ENCODE assay signal across 11 cellular contexts in the genomic region with DNA sequence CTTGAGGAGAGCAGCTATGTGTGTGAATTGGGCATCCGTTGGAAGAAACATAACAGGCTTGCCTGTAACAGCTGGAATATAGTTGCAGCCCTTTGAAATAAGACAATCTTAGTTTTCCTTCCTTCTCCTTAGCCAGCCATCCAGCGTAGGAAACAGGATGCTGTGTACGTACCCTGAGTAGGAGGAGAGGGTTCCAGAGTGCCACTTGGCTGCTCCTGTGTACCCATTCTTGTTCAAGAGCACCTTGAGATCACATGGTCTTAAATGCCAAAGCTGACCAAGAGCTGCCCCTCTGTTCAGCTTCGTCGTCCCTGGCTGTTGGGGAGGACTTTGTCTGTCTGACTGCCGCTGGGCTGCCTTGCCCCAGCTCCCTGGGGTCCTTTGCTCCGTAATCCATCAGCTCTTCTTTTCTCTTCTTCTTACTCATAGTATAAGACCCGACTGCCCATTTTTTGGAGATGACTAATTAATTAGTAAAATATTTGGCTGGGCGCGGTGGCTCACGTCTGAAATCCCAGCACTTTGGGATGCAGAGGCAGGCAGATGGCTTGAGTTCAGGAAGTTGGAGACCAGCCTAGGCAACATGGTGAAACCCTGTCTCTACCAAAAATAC. TPM values are rescaled to one million over a fixed set of nuclear protein-coding genes. Genes with fewer than 3 reads are reported as not detected.
DNase-seq lines count a peak whose midpoint lies in the region; ATAC-seq, FAIRE-seq and TF ChIP-seq lines count a peak whose summit lies in the region.
"Had no signal": no experiment of that assay in that cellular context is flagged by ENCODE, and none has a peak within 500 bp of the region (broad histone marks: within the 10 kb centered on the region; RNA-seq: fewer than 3 reads in every experiment).

No MANE protein-coding gene starts in this region.

- H3K27me3 Mint-ChIP-seq in activated B cell treated with CpG ODN at 0.5 μM for 24 hours, result no peaks in the 10 kb centered on the region
- H3K27me3 Mint-ChIP-seq in memory B cell, result no peaks in the 10 kb centered on the region

- peaks cover 87% of the 10 kb centered on the region for H3K4me1 Mint-ChIP-seq in activated B cell treated with CpG ODN at 0.5 μM for 24 hours
- H3K4me1 Mint-ChIP-seq in memory B cell, result peaks cover 67% of the 10 kb centered on the region

- H3K27me3 ChIP-seq in HepG2 (ENCODE audit: control insufficient read depth in 1 of 2, insufficient read depth in 2 of 2, low read length in 2 of 2), result no peaks in the 10 kb centered on the region
- H3K27me3 ChIP-seq in right lobe of liver, result no peaks in the 10 kb centered on the region
- H3K27me3 ChIP-seq in uterus, result no peaks in the 10 kb centered on the region
- H3K27me3 ChIP-seq in tibial nerve, result no peaks in the 10 kb centered on the region

- H3K36me3 ChIP-seq in HepG2 (replicated peaks in 1 of 2; ENCODE audit: control insufficient read depth in 1 of 2, insufficient read depth in 2 of 2, low read length in 2 of 2) (peaks cover 3% of the 10 kb centered on the region in 2 experiments; a peak in 4 of 5 replicates), right lobe of liver (no peaks in the 10 kb centered on the region), uterus (no peaks in the 10 kb centered on the region), tibial nerve (no peaks in the 10 kb centered on the region)

- H3K27ac Mint-ChIP-seq in activated B cell treated with CpG ODN at 0.5 μM for 24 hours (peak overlapping the region; percentile 92), memory B cell (peak overlapping the region; percentile 94)

- in situ Hi-C loops in HepG2 (cut with HindIII; ENCODE audit: extremely low pct_ligation_motif_present, low pct_unique_long_range_greater_than_20kb), result no loop called here

- H3K4me3 Mint-ChIP-seq in activated B cell treated with CpG ODN at 0.5 μM for 24 hours (peak overlapping the region; percentile 74), memory B cell (peak overlapping the region; percentile 77)

- TF ChIP-seq EP300 in HepG2 (IDR thresholded peaks at IDR 0.05; ENCODE audit: low read depth in 2 of 2, low read length in 2 of 2), result no peak
- TF ChIP-seq EP300 in HepG2 (CRISPR knock-in tag; IDR thresholded peaks at IDR 0.05; ENCODE audit: borderline replicate concordance), result no peak
- no peak for TF ChIP-seq EP300 in tibial nerve (IDR thresholded peaks at IDR 0.05)

- no peak for ATAC-seq in HepG2
- ATAC-seq in right lobe of liver, result no peak
- ATAC-seq in activated B cell treated with CpG ODN at 0.5 μM for 24 hours (ENCODE audit: low read depth), result no peak
- ATAC-seq in memory B cell (ENCODE audit: low read depth), result no peak
- ATAC-seq in GM21576 (IDR thresholded peaks at IDR 0.05; ENCODE audit: unreplicated experiment), result no peak

- CTCF ChIA-PET in HepG2 (lab: Yijun Ruan, JAX; ENCODE audit: low intra/inter-chr PET ratio, low total read pairs) (interaction anchor here (0.7 kb wide), 1 partner anchor 114 kb away, joined by 3 read pairs; no protein-coding TSS in a partner anchor), activated B cell treated with CpG ODN at 0.5 μM for 24 hours (lab: Charles Lee) (interaction anchor here (2.1 to 2.3 kb wide), 2 partner anchors 10 to 69 kb away, joined by 6 read pairs; no protein-coding TSS in a partner anchor)

- H3K79me2 ChIP-seq in HepG2 (ENCODE audit: insufficient read depth, low read length), result peaks cover 96% of the 10 kb centered on the region

- TF ChIP-seq CTCF in HepG2 (CRISPR knock-in tag; IDR thresholded peaks at IDR 0.05) (no peak), right lobe of liver (IDR thresholded peaks at IDR 0.05) (no peak), activated B cell treated with CpG ODN at 0.5 μM for 24 hours (IDR thresholded peaks at IDR 0.05) (no peak), uterus (IDR thresholded peaks at IDR 0.05) (no peak), tibial nerve (IDR thresholded peaks at IDR 0.05) (no peak)

- no TSS peak for BruUV-seq in HepG2 (replicated peaks; lab: Mats Ljungman, UMichigan)

- no peaks in the 10 kb centered on the region for H3K9me3 ChIP-seq in HepG2 (ENCODE audit: low read length)
- H3K9me3 ChIP-seq in right lobe of liver, result no peaks in the 10 kb centered on the region
- no peaks in the 10 kb centered on the region for H3K9me3 ChIP-seq in uterus
- H3K9me3 ChIP-seq in tibial nerve, result no peaks in the 10 kb centered on the region

- no peak for FAIRE-seq in HepG2 (lab: Jason Lieb, UNC)

- H3K4me3 ChIP-seq in HepG2 (replicated peaks in 1 of 3; ENCODE audit: insufficient read depth in 1 of 3, low read depth in 2 of 3, low read length in 3 of 3), result no peak overlapping the region
- H3K4me3 ChIP-seq in right lobe of liver, result no peak overlapping the region
- H3K4me3 ChIP-seq in uterus, result no peak overlapping the region
- no peak overlapping the region for H3K4me3 ChIP-seq in tibial nerve

- WGBS in HepG2 (ENCODE audit: low lambda C conversion rate), result 93% methylated on average over 11 of the region's 11 CpGs
- 66% methylated on average over 8 of the region's 11 CpGs for whole genome bisulfite sequencing in right lobe of liver (ENCODE audit: insufficient coverage, low coverage, low lambda C conversion rate, missing lambda C conversion rate)
- 62 to 74% methylated on average over 11 of the region's 11 CpGs for WGBS in tibial nerve, 2 donors

- H3K4me1 ChIP-seq in HepG2 (ENCODE audit: insufficient read depth, low read length), result peaks cover 98% of the 10 kb centered on the region
- H3K4me1 ChIP-seq in right lobe of liver, result peaks cover 2 to 83% (median 29%) of the 10 kb centered on the region in 4 donors
- H3K4me1 ChIP-seq in uterus, result peaks cover 0 to 8% of the 10 kb centered on the region in 2 donors
- peaks cover 0 to 80% (median 23%) of the 10 kb centered on the region in 4 donors for H3K4me1 ChIP-seq in tibial nerve

- no peak for TF ChIP-seq POLR2A in HepG2 (IDR thresholded peaks at IDR 0.05; ENCODE audit: insufficient read depth in 1 of 2, low read depth in 2 of 2, low read length in 2 of 2)
- no peak for TF ChIP-seq POLR2A in right lobe of liver (IDR thresholded peaks at IDR 0.05)
- TF ChIP-seq POLR2A in uterus (IDR thresholded peaks at IDR 0.05), result no peak
- TF ChIP-seq POLR2A in tibial nerve (IDR thresholded peaks at IDR 0.05), result no peak

- H3K36me3 Mint-ChIP-seq in activated B cell treated with CpG ODN at 0.5 μM for 24 hours (ENCODE audit: low read depth) (peaks cover 9% of the 10 kb centered on the region), memory B cell (peaks cover 8% of the 10 kb centered on the region)

- DNase-seq in HepG2 (ENCODE audit: low spot score) (no peak), right lobe of liver (no peak), activated B cell treated with CpG ODN at 0.5 μM for 24 hours (no peak), memory B cell (ENCODE audit: low spot score in 2 of 2) (no peak), uterus (no peak), tibial nerve (ENCODE audit: low spot score in 2 of 2) (no peak), cerebellar nuclear complex (lab: John Stamatoyannopoulos, UW) (no peak)
- DNase-seq: activated T-cell treated with anti-CD3 and anti-CD28 coated beads, Interleukin-2, amount 50 U/mL, for 48 hours; DND-41; Right ventricle myocardium superior had no signal

- no peak overlapping the region for H2AFZ ChIP-seq in HepG2 (ENCODE audit: low read length)

- H3K4me2 ChIP-seq in HepG2 (ENCODE audit: low read depth, low read length), result no peak overlapping the region

- H4K20me1 ChIP-seq in HepG2 (ENCODE audit: insufficient read depth, low read length), result peaks cover 10% of the 10 kb centered on the region

- H3K27ac ChIP-seq in HepG2 (ENCODE audit: extremely low read length, insufficient read depth, low read length) (peak overlapping the region; percentile 1), right lobe of liver (no peak overlapping the region), uterus (no peak overlapping the region), tibial nerve (peak overlapping the region in 1 of 4 donors; percentile 17)

- H3K9me3 Mint-ChIP-seq in activated B cell treated with CpG ODN at 0.5 μM for 24 hours (no peaks in the 10 kb centered on the region), memory B cell (no peaks in the 10 kb centered on the region)

- POLR2A ChIA-PET in HepG2 (lab: Yijun Ruan, JAX), result no interaction called here
- POLR2A ChIA-PET in activated B cell treated with CpG ODN at 0.5 μM for 24 hours (lab: Charles Lee), result interaction anchor here (0.6 to 4.1 kb wide), 7 partner anchors 8 to 430 kb away, joined by 3 to 27 read pairs (median 4); partner anchors contain the start of gene RREB1

- intact Hi-C loops in HepG2 (cut with micrococcal nuclease; ENCODE audit: unreplicated experiment), result no loop called here
- intact Hi-C loops in right lobe of liver (cut with DNase I), result loop anchor here in 1 of 2 donors (10.0 kb wide), 1 partner anchor 48 kb away; no protein-coding TSS in a partner anchor
- intact Hi-C loops in activated B cell treated with CpG ODN at 0.5 μM for 24 hours (cut with micrococcal nuclease), result no loop called here
- intact Hi-C loops in uterus (cut with DNase I; ENCODE audit: low total_unique reads), result no loop called here

- H3K9ac ChIP-seq in HepG2 (ENCODE audit: insufficient read depth, low read depth, low read length), result no peak overlapping the region

- TF ChIP-seq RAD21 in HepG2 (CRISPR knock-in tag; IDR thresholded peaks at IDR 0.05), result no peak

RNA-seq across cellular contexts. Expression of gene RREB1, which starts 49.0 kb away (rescaled TPM):
- total RNA-seq in HepG2 (2016; rRNA removed; fragmentation: Illumina TruSeq; extraction: Trizol) (23.2 and 23.4 TPM in 2 replicates), right lobe of liver (10 to 100 TPM; 28.7 to 46.3 (median 39.6) TPM), activated B cell treated with CpG ODN at 0.5 μM for 24 hours (62.2 and 67.7 TPM in 2 replicates), uterus (10 to 100 TPM; 15.1 to 65.9 (median 22.7) TPM), tibial nerve (10 to 100 TPM; 32.3 to 61.5 (median 36.3) TPM)
- total RNA-seq in HepG2 (2016; cell fraction: cytosol; rRNA removed; fragmentation: Illumina TruSeq; extraction: Trizol; ENCODE audit: low read depth), result 62.4 and 75.9 TPM in 2 replicates
- 21.2 and 23.3 TPM in 2 replicates for total RNA-seq in HepG2 (2016; cell fraction: insoluble cytoplasmic fraction; rRNA removed; fragmentation: Illumina TruSeq; extraction: Trizol)
- total RNA-seq in HepG2 (2016; cell fraction: membrane; rRNA removed; fragmentation: Illumina TruSeq; extraction: Trizol), result 33.9 and 40.6 TPM in 2 replicates
- total RNA-seq in HepG2 (2016; cell fraction: nucleus; rRNA removed; fragmentation: Illumina TruSeq; extraction: Trizol), result 50.2 and 60.1 TPM in 2 replicates
- 6.1 and 6.2 TPM in 2 replicates for polyA plus RNA-seq in HepG2 (2011; rRNA removed)
- polyA plus RNA-seq in HepG2 (2011; cell fraction: cytosol; rRNA removed), result 3.7 and 4.4 TPM in 2 replicates
- 24.2 and 27.1 TPM in 2 replicates for polyA plus RNA-seq in HepG2 (2011; cell fraction: nucleus; rRNA removed)
- 19.5 and 19.9 TPM in 2 replicates for polyA plus RNA-seq in HepG2 (2012)
- 0.71 and 1.1 TPM in 2 replicates for polyA plus RNA-seq in HepG2 (2016; cell fraction: cytosol; fragmentation: Illumina TruSeq; extraction: Trizol; ENCODE audit: low read depth)
- 12.3 and 15.5 TPM in 2 replicates for polyA plus RNA-seq in HepG2 (2016; cell fraction: insoluble cytoplasmic fraction; fragmentation: Illumina TruSeq; extraction: Trizol; ENCODE audit: low read depth)
- 1.6 and 2.2 TPM in 2 replicates for polyA plus RNA-seq in HepG2 (2016; cell fraction: membrane; fragmentation: Illumina TruSeq; extraction: Trizol; ENCODE audit: low read depth)
- polyA plus RNA-seq in HepG2 (2016; cell fraction: nucleus; fragmentation: Illumina TruSeq; extraction: Trizol; ENCODE audit: insufficient read depth, low read depth), result 45.7 and 47.4 TPM in 2 replicates
- 33.6 and 65.0 TPM in 2 replicates for polyA minus RNA-seq in HepG2 (2011; rRNA and poly(A)+ RNA removed; ENCODE audit: low replicate concordance)
- polyA minus RNA-seq in HepG2 (2011; cell fraction: cytosol; rRNA and poly(A)+ RNA removed), result 27.1 and 37.4 TPM in 2 replicates
- 65.6 and 67.6 TPM in 2 replicates for polyA minus RNA-seq in HepG2 (2011; cell fraction: nucleus; rRNA and poly(A)+ RNA removed)
